In genomic region chr12:31658743-31659086, GRCh38 we compare ENCODE assay signal across 8 cellular contexts. TPM values are rescaled to one million over a fixed set of nuclear protein-coding genes. Genes with fewer than 3 reads are reported as not detected.
DNase-seq lines count a peak whose midpoint lies in the region; ATAC-seq, FAIRE-seq and TF ChIP-seq lines count a peak whose summit lies in the region.

No MANE protein-coding gene starts in this region.

- H3K27ac Mint-ChIP-seq in chondrocyte (ENCODE audit: unreplicated experiment), result peak overlapping the region; percentile 25

- H3K9me3 Mint-ChIP-seq in chondrocyte (ENCODE audit: low read depth), result no peaks in the 10 kb centered on the region

- H3K36me3 Mint-ChIP-seq in chondrocyte (ENCODE audit: low read depth), result no peaks in the 10 kb centered on the region

- H3K27me3 ChIP-seq in muscle layer of duodenum (ENCODE audit: low read depth, low read length), result no peaks in the 10 kb centered on the region

- no peaks in the 10 kb centered on the region for H3K4me1 ChIP-seq in muscle layer of duodenum (ENCODE audit: control insufficient read depth in 1 of 2, insufficient read depth in 2 of 2, low read length in 2 of 2)

- DNase-seq in chondrocyte (ENCODE audit: low spot score), result no peak
- DNase-seq in stimulated activated CD8-positive, alpha-beta memory T cell treated with anti-CD3 and anti-CD28 coated beads, Interleukin-4, amount 100 ng/mL, for 48 hours, result no peak
- DNase-seq in GM12892 (ENCODE audit: insufficient read length), result no peak
- DNase-seq in NCI-H187 treated with DMSO at 0.1 percent for 48 hours (lab: John Stamatoyannopoulos, UW), result no peak
- no peak for DNase-seq in activated CD8-positive, alpha-beta memory T cell treated with anti-CD3 and anti-CD28 coated beads, Interleukin-2, amount 50 U/mL, for 48 hours

- H3K27me3 Mint-ChIP-seq in chondrocyte (ENCODE audit: low read depth), result no peaks in the 10 kb centered on the region

- H3K36me3 ChIP-seq in muscle layer of duodenum (ENCODE audit: control insufficient read depth in 1 of 2, insufficient read depth in 2 of 2, low read length in 2 of 2), result peaks cover 0 to 13% of the 10 kb centered on the region in 2 donors

- H3K4me3 ChIP-seq in GM12875 (ENCODE audit: low read depth, low read length) (peak overlapping the region; percentile 22), muscle layer of duodenum (ENCODE audit: low read depth in 1 of 2, low read length in 2 of 2) (peak overlapping the region; percentile 77 to 100)

- H3K4me1 Mint-ChIP-seq in chondrocyte (ENCODE audit: low read depth), result peaks cover 8% of the 10 kb centered on the region

- TF ChIP-seq POLR2A in GM12892 (IDR thresholded peaks at IDR 0.05; ENCODE audit: low read depth, low read length), result no peak

- peak; percentile 2 for ATAC-seq in HG03442 (IDR thresholded peaks at IDR 0.05; ENCODE audit: unreplicated experiment)

- TF ChIP-seq CTCF in GM12875 (IDR thresholded peaks at IDR 0.05; ENCODE audit: borderline replicate concordance, insufficient read depth, low read depth, low read length), result no peak
- TF ChIP-seq CTCF in chondrocyte (IDR thresholded peaks at IDR 0.05), result no peak

- peak overlapping the region; percentile 99 for H3K27ac ChIP-seq in muscle layer of duodenum (ENCODE audit: low read length)

- H3K4me3 Mint-ChIP-seq in chondrocyte (ENCODE audit: unreplicated experiment), result peak overlapping the region; percentile 91

- H3K9me3 ChIP-seq in muscle layer of duodenum (ENCODE audit: control insufficient read depth in 1 of 2, low read length in 2 of 2), result no peaks in the 10 kb centered on the region

- no peak for FAIRE-seq in GM12892 (lab: Jason Lieb, UNC)

RNA-seq across cellular contexts. Expression of gene ETFBKMT, which starts 0.8 kb away (rescaled TPM):
- 3.2 to 4.8 TPM (median 3.4 TPM) in 3 replicates for total RNA-seq in chondrocyte
- polyA plus RNA-seq in GM12892 (2012; ENCODE audit: missing spikeins), result 0.83 TPM
